ENCODE assay signal across 32 cellular contexts in the genomic region with DNA sequence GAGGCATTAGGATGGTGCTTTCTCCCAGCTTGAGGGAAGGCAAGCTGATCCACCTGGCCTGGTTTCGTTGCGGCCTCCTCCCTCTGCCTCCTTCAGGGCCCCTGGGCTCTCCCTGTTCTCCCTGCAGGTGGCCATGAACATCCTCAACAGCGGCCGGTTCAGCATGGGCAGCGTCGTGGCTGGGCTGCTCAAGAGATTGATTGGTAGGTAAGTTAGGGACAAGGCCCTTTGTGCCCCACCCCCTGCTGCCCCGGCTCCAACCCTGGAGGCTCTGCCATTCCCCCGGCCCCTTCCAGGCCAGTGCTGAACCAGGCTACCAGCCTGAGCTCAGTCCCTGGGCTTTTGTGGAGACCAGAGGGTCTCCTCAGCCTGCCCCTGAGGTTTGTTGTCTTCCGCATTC.
"Had no signal": no experiment of that assay in that cellular context is flagged by ENCODE, and none has a peak within 500 bp of the region (broad histone marks: within the 10 kb centered on the region; RNA-seq: fewer than 3 reads in every experiment).

No MANE protein-coding gene starts in this region.

- DNase-seq: activated CD4-positive, alpha-beta memory T cell treated with anti-CD3 and anti-CD28 coated beads for 36 hours; activated CD4-positive, alpha-beta T cell treated with anti-CD3 and anti-CD28 coated beads for 36 hours; activated CD4-positive, alpha-beta T cell treated with anti-CD3 and anti-CD28 coated beads, Interleukin-2, amount 10 ng/mL, durations not matched to agents 24 days and 14 days; activated CD4-positive, CD25-positive, alpha-beta regulatory T cell; activated CD4-positive, CD25-positive, alpha-beta regulatory T cell treated with anti-CD3 and anti-CD28 coated beads, Interleukin-2, amount 50 U/mL, for 72 hours; activated CD8-positive, alpha-beta memory T cell treated with anti-CD3 and anti-CD28 coated beads, Interleukin-2, amount 10 ng/mL, durations not matched to agents 7 days and 5 days; activated CD8-positive, alpha-beta memory T cell treated with anti-CD3 and anti-CD28 coated beads, Interleukin-2, amount 50 U/mL, for 4 hours; activated CD8-positive, alpha-beta T cell treated with anti-CD3 and anti-CD28 coated beads, Interleukin-2, amount 10 ng/mL, durations not matched to agents 7 days and 5 days; activated effector memory CD4-positive, alpha-beta T cell treated with anti-CD3 and anti-CD28 coated beads, Interleukin-2, amount 50 U/mL, for 16 hours; activated naive CD4-positive, alpha-beta T cell treated with anti-CD3 and anti-CD28 coated beads for 36 hours; activated naive CD8-positive, alpha-beta T cell treated with anti-CD3 and anti-CD28 coated beads for 36 hours; activated naive CD8-positive, alpha-beta T cell treated with anti-CD3 and anti-CD28 coated beads, Interleukin-2, amount 50 U/mL, for 24 hours; activated T-cell treated with anti-CD3 and anti-CD28 coated beads, Interleukin-2, amount 50 U/mL, for 1 hour; activated T-cell treated with anti-CD3 and anti-CD28 coated beads, Interleukin-2, amount 50 U/mL, for 48 hours; adrenal gland; amygdala; aorta; body of pancreas; caudate nucleus; cortex of kidney; dermis blood vessel endothelial cell; effector CD4-positive, alpha-beta T cell; esophagus squamous epithelium; foreskin melanocyte; SW 1271; T-helper 1 cell; T-helper 2 cell had no signal

- ATAC-seq: activated CD4-positive, alpha-beta T cell treated with anti-CD3 and anti-CD28 coated beads for 36 hours; activated CD8-positive, alpha-beta memory T cell treated with anti-CD3 and anti-CD28 coated beads, Interleukin-2, amount 10 ng/mL, durations not matched to agents 7 days and 5 days; activated CD8-positive, alpha-beta T cell treated with anti-CD3 and anti-CD28 coated beads, Interleukin-2, amount 10 ng/mL, durations not matched to agents 7 days and 5 days; activated naive CD8-positive, alpha-beta T cell treated with anti-CD3 and anti-CD28 coated beads, Interleukin-2, amount 50 U/mL, for 24 hours; body of pancreas; gastroesophageal sphincter had no signal

- H3K9me3 Mint-ChIP-seq: activated CD4-positive, alpha-beta memory T cell treated with anti-CD3 and anti-CD28 coated beads for 36 hours; activated CD4-positive, alpha-beta T cell treated with anti-CD3 and anti-CD28 coated beads, Interleukin-2, amount 10 ng/mL, durations not matched to agents 24 days and 14 days; activated naive CD4-positive, alpha-beta T cell treated with anti-CD3 and anti-CD28 coated beads for 36 hours; activated naive CD4-positive, alpha-beta T cell treated with anti-CD3 and anti-CD28 coated beads, Interleukin-2, amount 50 U/mL, for 24 hours; activated naive CD8-positive, alpha-beta T cell treated with anti-CD3 and anti-CD28 coated beads for 36 hours; activated naive CD8-positive, alpha-beta T cell treated with anti-CD3 and anti-CD28 coated beads, Interleukin-2, amount 50 U/mL, for 24 hours; activated T-helper 1 cell treated with anti-CD3 and anti-CD28 coated beads, Interleukin-12 subunit alpha, Interleukin-12 subunit beta, Interleukin-2, Interleukin-4 antibody, amounts not matched to agents 30 ng/mL and 10 ng/mL and 1 ng/mL, durations not matched to agents 14 hours and 24 hours and 36 hours; activated T-helper 2 cell treated with anti-CD3 and anti-CD28 coated beads, Interferon-gamma antibody, Interleukin-2, Interleukin-4, amounts not matched to agents 10 μg/mL and 5 μg/mL and 100 μg/mL, durations not matched to agents 14 hours and 24 hours and 36 hours had no signal

- H3K27ac Mint-ChIP-seq: activated CD4-positive, alpha-beta memory T cell treated with anti-CD3 and anti-CD28 coated beads for 36 hours; activated CD4-positive, alpha-beta T cell treated with anti-CD3 and anti-CD28 coated beads for 36 hours; activated CD8-positive, alpha-beta memory T cell treated with anti-CD3 and anti-CD28 coated beads, Interleukin-2, amount 10 ng/mL, durations not matched to agents 7 days and 5 days; activated CD8-positive, alpha-beta T cell treated with anti-CD3 and anti-CD28 coated beads, Interleukin-2, amount 10 ng/mL, durations not matched to agents 7 days and 5 days; activated naive CD4-positive, alpha-beta T cell treated with anti-CD3 and anti-CD28 coated beads for 36 hours; activated naive CD4-positive, alpha-beta T cell treated with anti-CD3 and anti-CD28 coated beads, Interleukin-2, amount 50 U/mL, for 24 hours; activated naive CD8-positive, alpha-beta T cell treated with anti-CD3 and anti-CD28 coated beads for 36 hours; activated naive CD8-positive, alpha-beta T cell treated with anti-CD3 and anti-CD28 coated beads, Interleukin-2, amount 50 U/mL, for 24 hours; activated T-helper 1 cell treated with anti-CD3 and anti-CD28 coated beads, Interleukin-12 subunit alpha, Interleukin-12 subunit beta, Interleukin-2, Interleukin-4 antibody, amounts not matched to agents 30 ng/mL and 10 ng/mL and 1 ng/mL, durations not matched to agents 14 hours and 24 hours and 36 hours; activated T-helper 2 cell treated with anti-CD3 and anti-CD28 coated beads, Interferon-gamma antibody, Interleukin-2, Interleukin-4, amounts not matched to agents 10 μg/mL and 5 μg/mL and 100 μg/mL, durations not matched to agents 14 hours and 24 hours and 36 hours had no signal

- H3K4me3 ChIP-seq: adrenal gland, body of pancreas, esophagus squamous epithelium, gastroesophageal sphincter had no signal

- H3K27me3 Mint-ChIP-seq: activated CD4-positive, alpha-beta memory T cell treated with anti-CD3 and anti-CD28 coated beads for 36 hours; activated CD4-positive, alpha-beta T cell treated with anti-CD3 and anti-CD28 coated beads for 36 hours; activated CD4-positive, alpha-beta T cell treated with anti-CD3 and anti-CD28 coated beads, Interleukin-2, amount 10 ng/mL, durations not matched to agents 24 days and 14 days; activated CD8-positive, alpha-beta memory T cell treated with anti-CD3 and anti-CD28 coated beads, Interleukin-2, amount 10 ng/mL, durations not matched to agents 7 days and 5 days; activated naive CD4-positive, alpha-beta T cell treated with anti-CD3 and anti-CD28 coated beads, Interleukin-2, amount 50 U/mL, for 24 hours; activated naive CD8-positive, alpha-beta T cell treated with anti-CD3 and anti-CD28 coated beads for 36 hours; activated naive CD8-positive, alpha-beta T cell treated with anti-CD3 and anti-CD28 coated beads, Interleukin-2, amount 50 U/mL, for 24 hours had no signal

- H3K27ac ChIP-seq: adrenal gland, body of pancreas, epithelial cell of prostate, esophagus squamous epithelium, gastroesophageal sphincter had no signal

- H3K27me3 ChIP-seq: adrenal gland, body of pancreas, esophagus squamous epithelium, gastroesophageal sphincter had no signal

- H3K4me3 Mint-ChIP-seq: activated CD4-positive, alpha-beta memory T cell treated with anti-CD3 and anti-CD28 coated beads for 36 hours; activated CD4-positive, alpha-beta T cell treated with anti-CD3 and anti-CD28 coated beads for 36 hours; activated CD4-positive, alpha-beta T cell treated with anti-CD3 and anti-CD28 coated beads, Interleukin-2, amount 10 ng/mL, durations not matched to agents 24 days and 14 days; activated CD8-positive, alpha-beta memory T cell treated with anti-CD3 and anti-CD28 coated beads, Interleukin-2, amount 10 ng/mL, durations not matched to agents 7 days and 5 days; activated CD8-positive, alpha-beta T cell treated with anti-CD3 and anti-CD28 coated beads, Interleukin-2, amount 10 ng/mL, durations not matched to agents 7 days and 5 days; activated naive CD4-positive, alpha-beta T cell treated with anti-CD3 and anti-CD28 coated beads for 36 hours; activated naive CD4-positive, alpha-beta T cell treated with anti-CD3 and anti-CD28 coated beads, Interleukin-2, amount 50 U/mL, for 24 hours; activated naive CD8-positive, alpha-beta T cell treated with anti-CD3 and anti-CD28 coated beads for 36 hours; activated naive CD8-positive, alpha-beta T cell treated with anti-CD3 and anti-CD28 coated beads, Interleukin-2, amount 50 U/mL, for 24 hours; activated T-helper 1 cell treated with anti-CD3 and anti-CD28 coated beads, Interleukin-12 subunit alpha, Interleukin-12 subunit beta, Interleukin-2, Interleukin-4 antibody, amounts not matched to agents 30 ng/mL and 10 ng/mL and 1 ng/mL, durations not matched to agents 14 hours and 24 hours and 36 hours had no signal

- H3K4me1 Mint-ChIP-seq: activated CD4-positive, alpha-beta T cell treated with anti-CD3 and anti-CD28 coated beads for 36 hours; activated naive CD4-positive, alpha-beta T cell treated with anti-CD3 and anti-CD28 coated beads, Interleukin-2, amount 50 U/mL, for 24 hours; activated naive CD8-positive, alpha-beta T cell treated with anti-CD3 and anti-CD28 coated beads for 36 hours; activated naive CD8-positive, alpha-beta T cell treated with anti-CD3 and anti-CD28 coated beads, Interleukin-2, amount 50 U/mL, for 24 hours had no signal

- H3K4me1 ChIP-seq: adrenal gland, body of pancreas, esophagus squamous epithelium, gastroesophageal sphincter had no signal

- H3K9me3 ChIP-seq: adrenal gland, body of pancreas, esophagus squamous epithelium, gastroesophageal sphincter had no signal
